ENCODE assay signal across 14 cellular contexts in genomic region chr12:89935850-89936249, GRCh38.
DNase-seq lines count a peak whose midpoint lies in the region; ATAC-seq and TF ChIP-seq lines count a peak whose summit lies in the region.
"Had no signal": no experiment of that assay in that cellular context is flagged by ENCODE, and none has a peak within 500 bp of the region (broad histone marks: within the 10 kb centered on the region; RNA-seq: fewer than 3 reads in every experiment).

No MANE protein-coding gene starts in this region.

- no peaks in the 10 kb centered on the region for H3K4me1 ChIP-seq in IMR-90 (ENCODE audit: control insufficient read depth, insufficient read depth, low read length)

- in situ Hi-C loops in IMR-90 (cut with MboI; ENCODE audit: low sequenced_read_pairs): no loop called here

- H4K8ac ChIP-seq in IMR-90 (ENCODE audit: low read depth in 2 of 2, low read length in 2 of 2): no peak overlapping the region

- no peak overlapping the region for H2AFZ ChIP-seq in IMR-90 (replicated peaks; ENCODE audit: low read length, poor library complexity)

- H3K27ac Mint-ChIP-seq in CD4-positive, alpha-beta T cell: no peak overlapping the region
- H3K27ac Mint-ChIP-seq in activated CD4-positive, alpha-beta T cell treated with anti-CD3 and anti-CD28 coated beads, Interleukin-2, amount 10 ng/mL, durations not matched to agents 24 days and 14 days: no peak overlapping the region
- H3K27ac Mint-ChIP-seq: activated naive CD4-positive, alpha-beta T cell treated with anti-CD3 and anti-CD28 coated beads, Interleukin-2, amount 10 ng/mL, durations not matched to agents 7 days and 5 days had no signal

- H2BK5ac ChIP-seq in IMR-90 (ENCODE audit: low read depth, low read length, poor library complexity, severe bottlenecking): no peak overlapping the region

- dilution Hi-C loops in IMR-90 (cut with HindIII; ENCODE audit: low sequenced_read_pairs, unreplicated experiment): no loop called here

- no TSS peak for BruUV-seq in IMR-90 (replicated peaks; lab: Mats Ljungman, UMichigan)

- DNase-seq in GM06990 (ENCODE audit: extremely low read depth, insufficient read length) (peak; percentile 50), IMR-90 (no peak), SKM-1 (lab: John Stamatoyannopoulos, UW; ENCODE audit: unreplicated experiment) (no peak), D341Med (ENCODE audit: low spot score) (no peak)
- no peak for DNase-seq in CD4-positive, alpha-beta T cell
- no peak for DNase-seq in activated CD4-positive, alpha-beta T cell treated with anti-CD3 and anti-CD28 coated beads, Interleukin-2, amount 10 ng/mL, durations not matched to agents 24 days and 14 days
- DNase-seq: activated naive CD4-positive, alpha-beta T cell treated with anti-CD3 and anti-CD28 coated beads, Interleukin-2, amount 10 ng/mL, durations not matched to agents 7 days and 5 days; hippocampal formation; stimulated activated CD4-positive, alpha-beta T cell treated with anti-CD3 and anti-CD28 coated beads, Interleukin-1b, Interleukin-23, amount 100 ng/mL, for 48 hours had no signal

- CTCF ChIA-PET in IMR-90 (lab: Yijun Ruan, JAX): no interaction called here
- CTCF ChIA-PET in CD4-positive, alpha-beta T cell (lab: Charles Lee): no interaction called here

- H2AK9ac ChIP-seq in IMR-90 (replicated peaks; ENCODE audit: low read depth, low read length, poor library complexity): no peak overlapping the region

- H4K91ac ChIP-seq in IMR-90 (ENCODE audit: insufficient read depth, low read depth, low read length): no peak overlapping the region

- H3K4me3 Mint-ChIP-seq in CD4-positive, alpha-beta T cell: no peak overlapping the region
- no peak overlapping the region for H3K4me3 Mint-ChIP-seq in activated CD4-positive, alpha-beta T cell treated with anti-CD3 and anti-CD28 coated beads, Interleukin-2, amount 10 ng/mL, durations not matched to agents 24 days and 14 days
- H3K4me3 Mint-ChIP-seq: activated naive CD4-positive, alpha-beta T cell treated with anti-CD3 and anti-CD28 coated beads, Interleukin-2, amount 10 ng/mL, durations not matched to agents 7 days and 5 days; neural crest cell had no signal

- intact Hi-C loops in IMR-90 (cut with micrococcal nuclease): no loop called here
- intact Hi-C loops in CD4-positive, alpha-beta T cell (cut with DNase I, micrococcal nuclease): loop anchor here in 1 of 2 experiments (5.0 kb wide), 1 partner anchor 49 kb away; no protein-coding TSS in a partner anchor
- intact Hi-C loops in activated CD4-positive, alpha-beta T cell treated with anti-CD3 and anti-CD28 coated beads, Interleukin-2, amount 10 ng/mL, durations not matched to agents 24 days and 14 days (cut with micrococcal nuclease): no loop called here

- H3K9ac ChIP-seq in IMR-90 (ENCODE audit: low read depth, low read length): no peak overlapping the region
- H3K9ac ChIP-seq: BLaER1 treated with 17β-estradiol and CSF1 and Interleukin-3, amounts not matched to agents 10 nM and 100 nM had no signal

- no peaks in the 10 kb centered on the region for H3K79me1 ChIP-seq in IMR-90 (ENCODE audit: low read depth in 1 of 2, low read length in 2 of 2)

- no peaks in the 10 kb centered on the region for H3K9me3 Mint-ChIP-seq in CD4-positive, alpha-beta T cell
- peaks cover 5% of the 10 kb centered on the region for H3K9me3 Mint-ChIP-seq in activated CD4-positive, alpha-beta T cell treated with anti-CD3 and anti-CD28 coated beads, Interleukin-2, amount 10 ng/mL, durations not matched to agents 24 days and 14 days
- H3K9me3 Mint-ChIP-seq: activated naive CD4-positive, alpha-beta T cell treated with anti-CD3 and anti-CD28 coated beads, Interleukin-2, amount 10 ng/mL, durations not matched to agents 7 days and 5 days had no signal

- POLR2A ChIA-PET in IMR-90 (lab: Charles Lee; ENCODE audit: unreplicated experiment): no interaction called here
- POLR2A ChIA-PET in CD4-positive, alpha-beta T cell (lab: Charles Lee): no interaction called here

- H3K27me3 ChIP-seq in GM06990 (replicated peaks; ENCODE audit: control insufficient read depth, insufficient read depth, low read length) (no peaks in the 10 kb centered on the region), IMR-90 (ENCODE audit: control insufficient read depth, insufficient read depth, low read length) (no peaks in the 10 kb centered on the region)
- no peaks in the 10 kb centered on the region for H3K27me3 ChIP-seq in CD4-positive, alpha-beta T cell (ENCODE audit: control insufficient read depth, insufficient read depth, low read length)
- H3K27me3 ChIP-seq: BLaER1 treated with 17β-estradiol and CSF1 and Interleukin-3, amounts not matched to agents 10 nM and 100 nM had no signal

- H2AK5ac ChIP-seq in IMR-90 (ENCODE audit: low read depth, low read length): no peak overlapping the region; the same call in 1 of the 2 replicates

- H2BK120ac ChIP-seq in IMR-90 (ENCODE audit: low read depth, low read length): no peak overlapping the region

- no peak overlapping the region for H3K4ac ChIP-seq in IMR-90 (ENCODE audit: low read depth, low read length)

- H3K27me3 Mint-ChIP-seq in CD4-positive, alpha-beta T cell: no peaks in the 10 kb centered on the region
- no peaks in the 10 kb centered on the region for H3K27me3 Mint-ChIP-seq in activated CD4-positive, alpha-beta T cell treated with anti-CD3 and anti-CD28 coated beads, Interleukin-2, amount 10 ng/mL, durations not matched to agents 24 days and 14 days
- H3K27me3 Mint-ChIP-seq: activated naive CD4-positive, alpha-beta T cell treated with anti-CD3 and anti-CD28 coated beads, Interleukin-2, amount 10 ng/mL, durations not matched to agents 7 days and 5 days had no signal

- H3K18ac ChIP-seq in IMR-90 (ENCODE audit: low read depth, low read length): no peak overlapping the region

- peak overlapping the region; percentile 56; the same call in 1 of the 3 replicates for H2BK15ac ChIP-seq in IMR-90 (ENCODE audit: low read depth, low read length)

- ATAC-seq in GM19035 (IDR thresholded peaks at IDR 0.05; ENCODE audit: unreplicated experiment) (peak; percentile 75), HG02798 (IDR thresholded peaks at IDR 0.05; ENCODE audit: poor library complexity, unreplicated experiment) (peak; percentile 73), IMR-90 (ENCODE audit: low read depth) (no peak)
- no peak for ATAC-seq in CD4-positive, alpha-beta T cell (ENCODE audit: poor library complexity)

- no peak overlapping the region for H3K23ac ChIP-seq in IMR-90 (ENCODE audit: low read depth, low read length)

- no peaks in the 10 kb centered on the region for H3K36me3 Mint-ChIP-seq in CD4-positive, alpha-beta T cell (ENCODE audit: low read depth)
- no peaks in the 10 kb centered on the region for H3K36me3 Mint-ChIP-seq in activated CD4-positive, alpha-beta T cell treated with anti-CD3 and anti-CD28 coated beads, Interleukin-2, amount 10 ng/mL, durations not matched to agents 24 days and 14 days (ENCODE audit: low read depth)
- H3K36me3 Mint-ChIP-seq: activated naive CD4-positive, alpha-beta T cell treated with anti-CD3 and anti-CD28 coated beads, Interleukin-2, amount 10 ng/mL, durations not matched to agents 7 days and 5 days had no signal

- no peak overlapping the region for H4K5ac ChIP-seq in IMR-90 (ENCODE audit: low read depth, low read length)

- H2BK20ac ChIP-seq in IMR-90 (ENCODE audit: low read depth, low read length): no peak overlapping the region

- H3K9me1 ChIP-seq in IMR-90 (ENCODE audit: insufficient read depth, low read length): no peaks in the 10 kb centered on the region

- no peak overlapping the region for H3K56ac ChIP-seq in IMR-90 (ENCODE audit: extremely low read depth, insufficient read depth, low read length)

- H3K4me1 Mint-ChIP-seq in CD4-positive, alpha-beta T cell (ENCODE audit: low read depth): peaks cover 30% of the 10 kb centered on the region
- peaks cover 12% of the 10 kb centered on the region for H3K4me1 Mint-ChIP-seq in activated CD4-positive, alpha-beta T cell treated with anti-CD3 and anti-CD28 coated beads, Interleukin-2, amount 10 ng/mL, durations not matched to agents 24 days and 14 days
- H3K4me1 Mint-ChIP-seq: neural crest cell had no signal

- no peak for TF ChIP-seq RAD21 in IMR-90 (IDR thresholded peaks at IDR 0.05; ENCODE audit: low read length)

- no CpG with 5 or more reads among the region's 6 CpGs for WGBS in IMR-90 (ENCODE audit: extremely low coverage in 2 of 2, insufficient read length in 1 of 2), 2 experiments

- H3K4me3 ChIP-seq in GM06990 (replicated peaks; ENCODE audit: low read depth, low read length) (no peak overlapping the region), IMR-90 (ENCODE audit: insufficient read depth, low read depth, low read length) (no peak overlapping the region)
- H3K4me3 ChIP-seq: BLaER1 treated with 17β-estradiol and CSF1 and Interleukin-3, amounts not matched to agents 10 nM and 100 nM; thoracic aorta had no signal

- no peaks in the 10 kb centered on the region for H4K20me1 ChIP-seq in IMR-90 (ENCODE audit: insufficient read depth, low read length)
- H4K20me1 ChIP-seq: BLaER1 treated with 17β-estradiol and CSF1 and Interleukin-3, amounts not matched to agents 10 nM and 100 nM had no signal

- H3K9me3 ChIP-seq in IMR-90 (ENCODE audit: control insufficient read depth, insufficient read depth, low read length): no peaks in the 10 kb centered on the region
- no peaks in the 10 kb centered on the region for H3K9me3 ChIP-seq in CD4-positive, alpha-beta T cell (ENCODE audit: control insufficient read depth, low read length)
- H3K9me3 ChIP-seq: BLaER1 treated with 17β-estradiol and CSF1 and Interleukin-3, amounts not matched to agents 10 nM and 100 nM; thoracic aorta had no signal

- no peak overlapping the region for H3K4me2 ChIP-seq in IMR-90 (ENCODE audit: low read depth, low read length)

- H3K36me3 ChIP-seq in GM06990 (ENCODE audit: control insufficient read depth, insufficient read depth, low read length) (no peaks in the 10 kb centered on the region), IMR-90 (ENCODE audit: control insufficient read depth, insufficient read depth, low read length) (no peaks in the 10 kb centered on the region)
- H3K36me3 ChIP-seq: BLaER1 treated with 17β-estradiol and CSF1 and Interleukin-3, amounts not matched to agents 10 nM and 100 nM; thoracic aorta had no signal

- TF ChIP-seq POLR2A in IMR-90 (IDR thresholded peaks at IDR 0.05; ENCODE audit: low read depth, low read length): no peak

- H3K14ac ChIP-seq in IMR-90 (replicated peaks; ENCODE audit: low read depth, low read length): no peak overlapping the region; the same call in 1 of the 2 replicates

- TF ChIP-seq CTCF in GM06990 (IDR thresholded peaks at IDR 0.05; ENCODE audit: insufficient read depth, low read length, poor library complexity, severe bottlenecking): no peak
- TF ChIP-seq CTCF in IMR-90 (conservative IDR thresholded peaks at IDR 0.05; ENCODE audit: low read depth, low read length): no peak
- TF ChIP-seq CTCF in CD4-positive, alpha-beta T cell (IDR thresholded peaks at IDR 0.05): no peak

- no peak overlapping the region for H3K27ac ChIP-seq in IMR-90 (ENCODE audit: insufficient read depth, low read length)
- no peak overlapping the region for H3K27ac ChIP-seq in CD4-positive, alpha-beta T cell (ENCODE audit: low read depth, low read length)
- H3K27ac ChIP-seq: BLaER1 treated with 17β-estradiol and CSF1 and Interleukin-3, amounts not matched to agents 10 nM and 100 nM; thoracic aorta had no signal

TF ChIP-seq in IMR-90, 13 proteins besides CTCF, POLR2A, EP300 and RAD21 (continues in another document):
- TF ChIP-seq CHD1 (IDR thresholded peaks at IDR 0.05; ENCODE audit: low read depth, low read length) (no peak), RCOR1 (IDR thresholded peaks at IDR 0.05; ENCODE audit: insufficient replicate concordance, low read length) (no peak)

Comparison
In these comparisons a context has a peak if more than half of its experiments do, and no peak if none do; other contexts are left out.
1. ATAC-seq: peak in GM19035 (single experiment) and HG02798 (single experiment); none in IMR-90 (single experiment) and CD4-positive, alpha-beta T cell (single experiment).